ENCODE assay signal across 8 cellular contexts in genomic region chr12:122895757-122896636, GRCh38. TPM values are rescaled to one million over a fixed set of nuclear protein-coding genes. Genes with fewer than 3 reads are reported as not detected.
DNase-seq lines count a peak whose midpoint lies in the region; ATAC-seq and TF ChIP-seq lines count a peak whose summit lies in the region.

VPS37B (minus strand) TSS chr12:122896124; CDS start chr12:122896062, 62 bp downstream.

- TF ChIP-seq CTCF in BJ (IDR thresholded peaks at IDR 0.05; ENCODE audit: insufficient read depth, low read depth, low read length) (no peak), Loucy (conservative IDR thresholded peaks at IDR 0.05; ENCODE audit: low read length) (no peak)

- H3K36me3 ChIP-seq in BJ (ENCODE audit: control insufficient read depth, insufficient read depth, low read length), result no peaks in the 10 kb centered on the region
- H3K36me3 ChIP-seq in Loucy (ENCODE audit: insufficient read depth, low read length), result no peaks in the 10 kb centered on the region

- peak within 1 kb of the TSS; percentile 94 for H3K4me2 ChIP-seq in Loucy (ENCODE audit: low read depth, low read length, poor library complexity, severe bottlenecking)

- H2AFZ ChIP-seq in Loucy (ENCODE audit: low read length), result peak within 1 kb of the TSS; percentile 80

- H3K27me3 ChIP-seq in BJ (ENCODE audit: control insufficient read depth, insufficient read depth, low read length), result no peaks in the 10 kb centered on the region
- no peaks in the 10 kb centered on the region for H3K27me3 ChIP-seq in Loucy (ENCODE audit: insufficient read depth, low read length, poor library complexity, severe bottlenecking)

- ATAC-seq in GM19328 (IDR thresholded peaks at IDR 0.05; ENCODE audit: unreplicated experiment) (peak; percentile 64), left ventricle myocardium superior (peak; percentile 82)

- intact Hi-C loops in T-helper 2 cell treated with Interferon-gamma antibody and Interleukin-4, amounts not matched to agents 100 ng/mL and 5 ng/mL, for 36 hours (cut with micrococcal nuclease), result loop anchor here (1.0 to 10.0 kb wide), 4 partner anchors 8 to 369 kb away; partner anchors contain the start of genes KNTC1, MPHOSPH9, MTRFR and OGFOD2
- intact Hi-C loops in left ventricle myocardium superior (cut with micrococcal nuclease), result no loop called here

- peak within 1 kb of the TSS; percentile 98 for H3K9ac ChIP-seq in Loucy (ENCODE audit: low read depth, low read length, poor library complexity, severe bottlenecking)

- H3K79me2 ChIP-seq in Loucy (ENCODE audit: insufficient read depth, low read length), result peaks cover 55% of the 10 kb centered on the region

- H3K9me3 ChIP-seq in Loucy (ENCODE audit: insufficient read depth, low read depth, low read length), result no peaks in the 10 kb centered on the region

- H3K27ac ChIP-seq in angular gyrus (ENCODE audit: low read depth, low read length), result peak within 1 kb of the TSS; percentile 84

- peaks cover 24% of the 10 kb centered on the region for H4K20me1 ChIP-seq in Loucy (ENCODE audit: insufficient read depth, low read length, poor library complexity, severe bottlenecking)

- H3K4me3 ChIP-seq in BJ (ENCODE audit: low read depth, low read length) (peak within 1 kb of the TSS; percentile 92), Loucy (ENCODE audit: low read length, poor library complexity, severe bottlenecking) (peak within 1 kb of the TSS; percentile 97)

- CTCF ChIA-PET in BJ (lab: Yijun Ruan, JAX), result interaction anchor here (0.7 to 1.3 kb wide), 3 partner anchors 14 to 174 kb away, joined by 3 to 4 read pairs (median 3); no protein-coding TSS in a partner anchor

- peaks cover 13% of the 10 kb centered on the region for H3F3A ChIP-seq in Loucy (ENCODE audit: low read depth)

- DNase-seq in BJ (ENCODE audit: low read depth) (no peak), left ventricle myocardium superior (peak; percentile 89), pulmonary artery endothelial cell (ENCODE audit: low read depth, low spot score) (no peak), ureter (ENCODE audit: low spot score) (peak; percentile 83)

- H3K9me2 ChIP-seq in Loucy (replicated peaks; ENCODE audit: low read depth, low read length), result no peaks in the 10 kb centered on the region

- peaks cover 39% of the 10 kb centered on the region for H3K4me1 ChIP-seq in Loucy (ENCODE audit: insufficient read depth, low read length, poor library complexity, severe bottlenecking)

- POLR2A ChIA-PET in BJ (lab: Charles Lee), result no interaction called here

RNA-seq across cellular contexts. Expression of gene VPS37B, which starts in this region (rescaled TPM):
- 17.0 and 18.1 TPM in 2 replicates for polyA plus RNA-seq in BJ (2011; rRNA removed)
- 11.3 and 11.4 TPM in 2 replicates for polyA minus RNA-seq in BJ (2011; rRNA and poly(A)+ RNA removed)
- 16.0 and 19.5 TPM in 2 replicates for total RNA-seq in T-helper 2 cell treated with Interferon-gamma antibody and Interleukin-4, amounts not matched to agents 100 ng/mL and 5 ng/mL, for 36 hours
- total RNA-seq in left ventricle myocardium superior (29.5 TPM), pulmonary artery endothelial cell (10.6 and 15.7 TPM in 2 replicates), ureter (59.7 TPM)

Comparison
In these comparisons a context has a peak if more than half of its experiments do, and no peak if none do; other contexts are left out.
1. DNase-seq: peak in left ventricle myocardium superior (single experiment) and ureter (single experiment); none in BJ (single experiment) and pulmonary artery endothelial cell (single experiment).